11 cellular contexts compared by ENCODE assay signal in genomic region chr1:185520188-185520935, GRCh38.
A peak's percentile ranks its signal among the peaks of the same experiment; 100 is the strongest.
DNase-seq lines count a peak whose midpoint lies in the region; ATAC-seq, FAIRE-seq and TF ChIP-seq lines count a peak whose summit lies in the region.
"Had no signal": no experiment of that assay in that cellular context is flagged by ENCODE, and none has a peak within 500 bp of the region (broad histone marks: within the 10 kb centered on the region; RNA-seq: fewer than 3 reads in every experiment).

No MANE protein-coding gene starts in this region.

- ATAC-seq in GM19455 (IDR thresholded peaks at IDR 0.05; ENCODE audit: unreplicated experiment), result no peak

- H3K27me3 ChIP-seq in MG63, result no peaks in the 10 kb centered on the region
- no peaks in the 10 kb centered on the region for H3K27me3 ChIP-seq in CD4-positive, alpha-beta memory T cell (ENCODE audit: insufficient read depth, low read length)

- no peaks in the 10 kb centered on the region for H3K4me1 ChIP-seq in CD4-positive, alpha-beta memory T cell (ENCODE audit: insufficient read depth, low read length)

- peaks cover 5 to 14% of the 10 kb centered on the region in 2 donors for H3K36me3 Mint-ChIP-seq in CD4-positive, alpha-beta memory T cell

- H3K4me1 Mint-ChIP-seq in CD4-positive, alpha-beta memory T cell, result peaks cover 0 to 1% (median 0%) of the 10 kb centered on the region in 4 donors

- no peak overlapping the region for H3K4me3 ChIP-seq in MG63
- no peak overlapping the region for H3K4me3 ChIP-seq in foreskin fibroblast (ENCODE audit: low read depth in 1 of 2, low read length in 2 of 2)
- H3K4me3 ChIP-seq in CD4-positive, alpha-beta memory T cell (ENCODE audit: low read length in 2 of 2), result no peak overlapping the region

- peaks cover 0 to 34% (median 17%) of the 10 kb centered on the region in 8 donors for H3K9me3 Mint-ChIP-seq in CD4-positive, alpha-beta memory T cell

- intact Hi-C loops in CD4-positive, alpha-beta memory T cell (cut with micrococcal nuclease), result no loop called here

- POLR2A ChIA-PET in CD4-positive, alpha-beta memory T cell (lab: Charles Lee; ENCODE audit: partially characterized antibody), result no interaction called here

- TF ChIP-seq CTCF in foreskin fibroblast (IDR thresholded peaks at IDR 0.05; ENCODE audit: low read depth, low read length), result no peak

- H3K27ac Mint-ChIP-seq in CD4-positive, alpha-beta memory T cell, result no peak overlapping the region

- no peak overlapping the region for H3K27ac ChIP-seq in CD4-positive, alpha-beta memory T cell (ENCODE audit: low read depth, low read length)

- H3K27me3 Mint-ChIP-seq in CD4-positive, alpha-beta memory T cell, result peaks cover 0 to 1% of the 10 kb centered on the region in 2 donors

- peak; percentile 73 for FAIRE-seq in GM18507 (lab: Jason Lieb, UNC)
- FAIRE-seq: frontal cortex, G401.6 had no signal

- no peaks in the 10 kb centered on the region for H3K36me3 ChIP-seq in MG63
- H3K36me3 ChIP-seq in CD4-positive, alpha-beta memory T cell (ENCODE audit: insufficient read depth, low read length), result no peaks in the 10 kb centered on the region

- peaks cover 19% of the 10 kb centered on the region for H3K9me3 ChIP-seq in MG63
- H3K9me3 ChIP-seq in CD4-positive, alpha-beta memory T cell (ENCODE audit: control insufficient read depth in 1 of 2, low read length in 2 of 2), result peaks cover 0 to 6% of the 10 kb centered on the region in 2 donors

- CTCF ChIA-PET in CD4-positive, alpha-beta memory T cell (lab: Charles Lee; ENCODE audit: partially characterized antibody), result no interaction called here

- H3K4me3 Mint-ChIP-seq in CD4-positive, alpha-beta memory T cell, result no peak overlapping the region

- DNase-seq in GM18507 (ENCODE audit: extremely low spot score, insufficient read length, low read depth) (no peak), HCEC 1CT (peak; percentile 25), MG63 (peak; percentile 3), foreskin fibroblast (peak; percentile 37 to 54), anterior cingulate cortex (lab: John Stamatoyannopoulos, UW) (no peak), NCI-H524 (lab: John Stamatoyannopoulos, UW) (no peak)
- DNase-seq in CD4-positive, alpha-beta memory T cell, result no peak
- DNase-seq: T1000 had no signal

Comparison
In these comparisons a context has a peak if more than half of its experiments do, and no peak if none do; other contexts are left out.
1. DNase-seq: peak in HCEC 1CT (single experiment), MG63 (single experiment) and foreskin fibroblast (2 of 2); none in GM18507 (single experiment), anterior cingulate cortex (0 of 58), CD4-positive, alpha-beta memory T cell (0 of 5) and NCI-H524 (0 of 2).